In genomic region chr17:46266656-46267544, GRCh38 we compare ENCODE assay signal across 1 cellular context.
TF ChIP-seq lines count a peak whose summit lies in the region.

No MANE protein-coding gene starts in this region.

TF ChIP-seq in GM12878, 131 proteins besides CTCF, POLR2A, EP300 and RAD21 (continued from another document and continues in another):
- TF ChIP-seq ZNF687 (IDR thresholded peaks at IDR 0.05) (peak; percentile 93), MTA3 (IDR thresholded peaks at IDR 0.05; ENCODE audit: borderline replicate concordance, low read length) (no peak), IRF4 (IDR thresholded peaks at IDR 0.05; ENCODE audit: low read depth, low read length) (no peak), EGR1 (IDR thresholded peaks at IDR 0.05; ENCODE audit: borderline replicate concordance in 1 of 2, low read depth in 2 of 2, low read length in 2 of 2) (peak; percentile 21 to 60), SIN3A (IDR thresholded peaks at IDR 0.05; ENCODE audit: low read depth, low read length) (peak; percentile 22; the same call in 1 of the 2 replicates), NR2F1 (conservative IDR thresholded peaks at IDR 0.05) (peak; percentile 52), ZBTB11 (CRISPR knock-in tag; IDR thresholded peaks at IDR 0.05) (no peak), SPI1 (IDR thresholded peaks at IDR 0.05; ENCODE audit: borderline replicate concordance, insufficient read depth, low read depth, low read length) (no peak), BCLAF1 (IDR thresholded peaks at IDR 0.05) (0 out of 2 replicates have a peak, but pooled peaks have one; percentile 48), NKRF (conservative IDR thresholded peaks at IDR 0.05) (peak; percentile 46), NRF1 (conservative IDR thresholded peaks at IDR 0.05; ENCODE audit: low read depth, low read length) (peak; percentile 71), CBX5 (IDR thresholded peaks at IDR 0.05; ENCODE audit: low read depth) (no peak), ESRRA (IDR thresholded peaks at IDR 0.05; ENCODE audit: low read length) (no peak), TAF1 (IDR thresholded peaks at IDR 0.05; ENCODE audit: borderline replicate concordance, low read depth, low read length) (peak; percentile 67; the same call in 1 of the 2 replicates), SIX5 (IDR thresholded peaks at IDR 0.05; ENCODE audit: low read depth, low read length, severe bottlenecking) (no peak), SUPT20H (IDR thresholded peaks at IDR 0.05; ENCODE audit: borderline replicate concordance, control insufficient read depth, low read depth, low read length) (no peak), KLF5 (IDR thresholded peaks at IDR 0.05; ENCODE audit: partially characterized antibody) (peak; percentile 28), RELA (IDR thresholded peaks at IDR 0.05; ENCODE audit: borderline replicate concordance, partially characterized antibody) (peak; percentile 44), HDGF (IDR thresholded peaks at IDR 0.05) (no peak), MEF2B (IDR thresholded peaks at IDR 0.05; ENCODE audit: partially characterized antibody, poor library complexity, severe bottlenecking) (no peak), CBFB (IDR thresholded peaks at IDR 0.05; ENCODE audit: low read depth) (no peak), PAX5 (IDR thresholded peaks at IDR 0.05; ENCODE audit: borderline replicate concordance, low read depth, low read length) (peak; percentile 1; the same call in 1 of the 2 replicates), EED (IDR thresholded peaks at IDR 0.05; ENCODE audit: low read depth) (no peak; the same call in 1 of the 2 replicates), POLR2AphosphoS2 (IDR thresholded peaks at IDR 0.05; ENCODE audit: low read depth, low read length) (0 out of 2 replicates have a peak, but pooled peaks have one; percentile 42), PBX3 (IDR thresholded peaks at IDR 0.05; ENCODE audit: insufficient replicate concordance, low read depth, low read length) (no peak), CHD2 (IDR thresholded peaks at IDR 0.05; ENCODE audit: borderline replicate concordance, low read depth, low read length) (0 out of 2 replicates have a peak, but pooled peaks have one; percentile 39), FOXM1 (IDR thresholded peaks at IDR 0.05; ENCODE audit: low read depth, low read length) (no peak), ZNF24 (IDR thresholded peaks at IDR 0.05) (no peak), BACH1 (IDR thresholded peaks at IDR 0.05; ENCODE audit: borderline replicate concordance) (peak; percentile 65; the same call in 1 of the 2 replicates), TCF3 (IDR thresholded peaks at IDR 0.05; ENCODE audit: borderline replicate concordance, insufficient read depth, low read depth, low read length) (0 out of 2 replicates have a peak, but pooled peaks have one; percentile 19), TCF12 (IDR thresholded peaks at IDR 0.05; ENCODE audit: low read depth, low read length) (0 out of 2 replicates have a peak, but pooled peaks have one; percentile 5), RB1 (IDR thresholded peaks at IDR 0.05; ENCODE audit: borderline replicate concordance) (peak; percentile 73; the same call in 1 of the 2 replicates), GATAD2B (conservative IDR thresholded peaks at IDR 0.05; ENCODE audit: low read depth) (peak; percentile 74), JUNB (IDR thresholded peaks at IDR 0.05) (no peak), PML (IDR thresholded peaks at IDR 0.05; ENCODE audit: low read length) (no peak), ZNF592 (IDR thresholded peaks at IDR 0.05) (no peak), IKZF1 (conservative IDR thresholded peaks at IDR 0.05) (peak; percentile 95), STAT1 (conservative IDR thresholded peaks at IDR 0.05) (0 out of 2 replicates have a peak, but pooled peaks have one; percentile 10), RFX5 (IDR thresholded peaks at IDR 0.05; ENCODE audit: low read depth, low read length) (no peak), BRCA1 (IDR thresholded peaks at IDR 0.05; ENCODE audit: low read depth, low read length) (no peak), BMI1 (IDR thresholded peaks at IDR 0.05; ENCODE audit: borderline replicate concordance) (no peak)
